8 cellular contexts compared by ENCODE assay signal in genomic region chr17:57422574-57423164, GRCh38.
DNase-seq lines count a peak whose midpoint lies in the region; ATAC-seq and TF ChIP-seq lines count a peak whose summit lies in the region.

No MANE protein-coding gene starts in this region.

- no peak overlapping the region for H3K4me3 Mint-ChIP-seq in type B pancreatic cell

- peaks cover 12% of the 10 kb centered on the region for H3K36me3 Mint-ChIP-seq in type B pancreatic cell

- DNase-seq in EH (ENCODE audit: low read depth): peak; percentile 86
- peak; percentile 86 for DNase-seq in HT1080 (ENCODE audit: low read depth)
- DNase-seq in epithelial cell of esophagus (ENCODE audit: low read depth): peak; percentile 78
- no peak for DNase-seq in NCI-H1436 (lab: John Stamatoyannopoulos, UW)
- DNase-seq in type B pancreatic cell (ENCODE audit: extremely low spot score, unreplicated experiment): no peak
- no peak for DNase-seq in activated CD4-positive, alpha-beta T cell treated with anti-CD3 and anti-CD28 coated beads for 1 hour
- no peak for DNase-seq in HuH-7 (ENCODE audit: low spot score)

- peaks cover 43% of the 10 kb centered on the region for H3K4me1 Mint-ChIP-seq in type B pancreatic cell (ENCODE audit: unreplicated experiment)

- H3K4me3 ChIP-seq in epithelial cell of esophagus (ENCODE audit: low read length): no peak overlapping the region

- peaks cover 3% of the 10 kb centered on the region for H3K9me3 Mint-ChIP-seq in type B pancreatic cell

- H3K27ac Mint-ChIP-seq in type B pancreatic cell: no peak overlapping the region

- no peaks in the 10 kb centered on the region for H3K27me3 Mint-ChIP-seq in type B pancreatic cell

- TF ChIP-seq CTCF in epithelial cell of esophagus (IDR thresholded peaks at IDR 0.05; ENCODE audit: insufficient read depth, low read depth, low read length, missing control alignments) (no peak), type B pancreatic cell (conservative IDR thresholded peaks at IDR 0.05) (no peak)

- peak; percentile 80 for ATAC-seq in GM21423 (IDR thresholded peaks at IDR 0.05; ENCODE audit: unreplicated experiment)

Comparison
In these comparisons a context has a peak if more than half of its experiments do, and no peak if none do; other contexts are left out.
1. DNase-seq: peak in EH (single experiment), HT1080 (single experiment) and epithelial cell of esophagus (single experiment); none in NCI-H1436 (single experiment), type B pancreatic cell (single experiment), activated CD4-positive, alpha-beta T cell treated with anti-CD3 and anti-CD28 coated beads for 1 hour (single experiment) and HuH-7 (single experiment).